In genomic region chr3:129596194-129597086, GRCh38 we compare ENCODE assay signal across 8 cellular contexts. TPM values are rescaled to one million over a fixed set of nuclear protein-coding genes. Genes with fewer than 3 reads are reported as not detected.
DNase-seq lines count a peak whose midpoint lies in the region; ATAC-seq and TF ChIP-seq lines count a peak whose summit lies in the region.

No MANE protein-coding gene starts in this region.

- no peaks in the 10 kb centered on the region for H3K9me3 ChIP-seq in heart right ventricle
- H3K9me3 ChIP-seq in psoas muscle = no peaks in the 10 kb centered on the region

- H3K4me1 ChIP-seq in heart right ventricle = peaks cover 53 to 100% (median 98%) of the 10 kb centered on the region in 9 donors
- peaks cover 58% of the 10 kb centered on the region for H3K4me1 ChIP-seq in psoas muscle

- intact Hi-C loops in heart right ventricle (cut with DNase I) (loop anchor here in 4 of 10 donors (5.0 to 10.0 kb wide), 4 partner anchors 34 to 104 kb away; no protein-coding TSS in a partner anchor), psoas muscle (cut with DNase I) (no loop called here)

- H3K27me3 ChIP-seq in heart right ventricle (no peaks in the 10 kb centered on the region), psoas muscle (ENCODE audit: insufficient read depth in 3 of 3, low read length in 2 of 3) (no peaks in the 10 kb centered on the region)

- 29 to 35% methylated on average over 27 of the region's 27 CpGs for WGBS in heart right ventricle, 2 donors
- WGBS in psoas muscle, 3 donors = 7 to 16% (median 9%) methylated on average over 27 of the region's 27 CpGs

- peak; percentile 74 to 89 (median 83) for ATAC-seq in heart right ventricle
- ATAC-seq in psoas muscle = peak; percentile 83 to 91 (median 86)
- ATAC-seq in HG02571 (IDR thresholded peaks at IDR 0.05; ENCODE audit: unreplicated experiment) = no peak
- ATAC-seq in HG03442 (IDR thresholded peaks at IDR 0.05; ENCODE audit: unreplicated experiment) = no peak

- DNase-seq in NCI-H1417 (lab: John Stamatoyannopoulos, UW) (peak in 2 of 3 experiments; percentile 41 to 61), NCI-H1417 treated with DMSO at 0.1 percent for 48 hours (lab: John Stamatoyannopoulos, UW) (no peak), heart right ventricle (peak; percentile 93 to 96), psoas muscle (peak; percentile 87 to 94)
- DNase-seq in activated T-cell treated with anti-CD3 and anti-CD28 coated beads, Interleukin-2, amount 50 U/mL, for 48 hours = no peak

- TF ChIP-seq CTCF in WI38 (IDR thresholded peaks at IDR 0.05; ENCODE audit: low read depth, low read length) (no peak), heart right ventricle (IDR thresholded peaks at IDR 0.05) (peak in 2 of 9 donors; percentile 6 to 14), psoas muscle (IDR thresholded peaks at IDR 0.05) (no peak)

- H3K36me3 ChIP-seq in heart right ventricle = peaks cover 0 to 8% (median 0%) of the 10 kb centered on the region in 9 donors
- H3K36me3 ChIP-seq in psoas muscle (ENCODE audit: insufficient read depth in 1 of 2, low read depth in 1 of 2) = no peaks in the 10 kb centered on the region

- H3K4me3 ChIP-seq in WI38 (ENCODE audit: low read depth, low read length) = peak overlapping the region; percentile 34
- peak overlapping the region in 9 of 10 donors; percentile 9 to 66 (median 37) for H3K4me3 ChIP-seq in heart right ventricle
- peak overlapping the region; percentile 49 for H3K4me3 ChIP-seq in psoas muscle

- H3K27ac ChIP-seq in heart right ventricle (peak overlapping the region; percentile 55 to 99 (median 92)), psoas muscle (peak overlapping the region; percentile 77)

RNA-seq across cellular contexts. Expression of gene PLXND1, which starts 10.0 kb away (rescaled TPM):
- total RNA-seq in heart right ventricle = 100 to 1,000 TPM in 1 of 10 donors, 10 to 100 TPM in 9; 40.9 to 106 (median 62.8) TPM
- polyA plus RNA-seq in heart right ventricle = 100 to 1,000 TPM in 1 of 2 donors, 10 to 100 TPM in 1; 71.2 to 169 TPM
- total RNA-seq in psoas muscle = 10 to 100 TPM; 28.2 to 49.9 (median 31.9) TPM
- 10 to 100 TPM; 15.5 to 24.0 (median 20.7) TPM for polyA plus RNA-seq in psoas muscle

RNA-seq across cellular contexts. Expression of gene H1-8, which starts 53.5 kb away (rescaled TPM):
- total RNA-seq in heart right ventricle (not detected), psoas muscle (not detected)
- polyA plus RNA-seq in heart right ventricle (not detected), psoas muscle (not detected)

Comparison
In these comparisons a context has a peak if more than half of its experiments do, and no peak if none do; other contexts are left out.
1. DNase-seq: peak in NCI-H1417 (2 of 3), heart right ventricle (2 of 2) and psoas muscle (2 of 2); none in NCI-H1417 treated with DMSO at 0.1 percent for 48 hours (single experiment) and activated T-cell treated with anti-CD3 and anti-CD28 coated beads, Interleukin-2, amount 50 U/mL, for 48 hours (0 of 2).
2. ATAC-seq: peak in heart right ventricle (8 of 8) and psoas muscle (4 of 4); none in HG02571 (single experiment) and HG03442 (single experiment).
3. Peak in every context shown above with its lines, with median percentiles within 50 percentile points of each other: H3K4me3 ChIP-seq.